Comparison of ENCODE assay signal across 12 cellular contexts in the genomic region with DNA sequence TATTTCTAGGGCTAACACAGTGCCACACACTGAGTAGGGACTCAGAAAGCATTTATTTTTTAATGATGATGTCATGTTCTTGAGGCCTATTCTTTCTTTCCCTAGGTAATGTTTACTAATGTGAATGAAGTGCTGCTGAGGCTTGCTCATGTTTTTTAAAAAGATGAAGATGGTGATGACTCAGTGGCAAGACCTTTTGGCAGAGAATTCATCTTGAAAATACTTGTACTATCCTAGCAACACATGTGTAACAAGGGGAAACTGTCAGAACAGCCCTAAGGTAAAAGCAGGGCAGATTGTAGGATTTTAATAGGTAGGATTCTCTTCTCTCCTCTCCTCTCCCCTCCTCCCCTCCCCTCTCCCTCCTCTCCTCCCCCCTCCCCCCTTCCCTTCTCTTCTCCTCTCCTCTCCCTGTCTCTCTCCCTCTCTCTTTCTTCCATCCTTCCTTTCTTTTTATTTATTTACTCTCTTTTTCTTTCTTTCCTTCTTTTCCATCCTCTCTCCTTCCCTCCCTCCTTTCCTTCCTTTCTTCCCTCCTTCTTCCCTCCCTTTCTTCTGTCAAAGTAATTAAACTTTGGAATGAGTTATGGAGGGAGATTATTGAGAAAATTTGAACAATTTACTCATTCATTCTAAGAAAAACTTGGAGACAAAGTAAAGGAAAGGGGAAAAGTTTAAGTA.
DNase-seq lines count a peak whose midpoint lies in the region; ATAC-seq and TF ChIP-seq lines count a peak whose summit lies in the region.
"Had no signal": no experiment of that assay in that cellular context is flagged by ENCODE, and none has a peak within 500 bp of the region (broad histone marks: within the 10 kb centered on the region; RNA-seq: fewer than 3 reads in every experiment).

No MANE protein-coding gene starts in this region.

- no peaks in the 10 kb centered on the region for H3K79me2 ChIP-seq in DOHH2 (ENCODE audit: control insufficient read depth, low read length)

- H3K4me1 ChIP-seq in DOHH2 (ENCODE audit: control insufficient read depth, low read length) (peaks cover 41% of the 10 kb centered on the region), rectal smooth muscle tissue (ENCODE audit: control insufficient read depth, insufficient read depth, low read length) (no peaks in the 10 kb centered on the region)
- H3K4me1 ChIP-seq: body of pancreas had no signal

- H3F3A ChIP-seq in DOHH2 (ENCODE audit: control insufficient read depth, insufficient read depth): no peaks in the 10 kb centered on the region

- H3K27ac Mint-ChIP-seq in endothelial cell (ENCODE audit: unreplicated experiment): peak overlapping the region; percentile 22

- no peak overlapping the region for H3K9ac ChIP-seq in rectal smooth muscle tissue (ENCODE audit: low read length)

- peaks cover 9% of the 10 kb centered on the region for H3K9me3 Mint-ChIP-seq in endothelial cell (ENCODE audit: unreplicated experiment)

- peak; percentile 12 for DNase-seq in MG63
- DNase-seq in endothelial cell (ENCODE audit: low spot score): no peak
- no peak for DNase-seq in NCI-H1105 (lab: John Stamatoyannopoulos, UW)
- DNase-seq: body of pancreas, heart left ventricle, midbrain, NCI-H2171 treated with DMSO at 0.1 percent for 48 hours had no signal

- H3K9me3 ChIP-seq in DOHH2 (ENCODE audit: control insufficient read depth, insufficient read depth, low read length) (no peaks in the 10 kb centered on the region), MG63 (peaks cover 6% of the 10 kb centered on the region; the same call in 1 of the 2 replicates)
- H3K9me3 ChIP-seq: body of pancreas had no signal

- ATAC-seq in GM21717 (IDR thresholded peaks at IDR 0.05; ENCODE audit: unreplicated experiment): no peak
- no peak for ATAC-seq in HG03439 (IDR thresholded peaks at IDR 0.05; ENCODE audit: unreplicated experiment)
- ATAC-seq in HG03097 (IDR thresholded peaks at IDR 0.05; ENCODE audit: low FRiP score, unreplicated experiment): no peak
- ATAC-seq: body of pancreas had no signal

- H4K20me1 ChIP-seq in DOHH2 (ENCODE audit: control insufficient read depth, insufficient read depth, low read depth, low read length): no peaks in the 10 kb centered on the region

- H3K9me2 ChIP-seq in DOHH2 (replicated peaks; ENCODE audit: control insufficient read depth, low read length): no peaks in the 10 kb centered on the region

- no peaks in the 10 kb centered on the region for H3K27me3 ChIP-seq in DOHH2 (ENCODE audit: control insufficient read depth, low read length)
- no peaks in the 10 kb centered on the region for H3K27me3 ChIP-seq in MG63
- H3K27me3 ChIP-seq in rectal smooth muscle tissue (ENCODE audit: control insufficient read depth, insufficient read depth, low read length): no peaks in the 10 kb centered on the region
- H3K27me3 ChIP-seq: body of pancreas, heart left ventricle had no signal

- peaks cover 2% of the 10 kb centered on the region for H3K27me3 Mint-ChIP-seq in endothelial cell (ENCODE audit: unreplicated experiment)

- peaks cover 35% of the 10 kb centered on the region for H3K4me1 Mint-ChIP-seq in endothelial cell (ENCODE audit: unreplicated experiment)

- no peaks in the 10 kb centered on the region for H3K36me3 ChIP-seq in DOHH2 (ENCODE audit: control insufficient read depth, low read length)
- H3K36me3 ChIP-seq in MG63: no peaks in the 10 kb centered on the region
- H3K36me3 ChIP-seq in rectal smooth muscle tissue (ENCODE audit: control insufficient read depth, insufficient read depth, low read length): no peaks in the 10 kb centered on the region
- H3K36me3 ChIP-seq: heart left ventricle had no signal

- no peak overlapping the region for H3K4me3 Mint-ChIP-seq in endothelial cell (ENCODE audit: unreplicated experiment)

- peak overlapping the region; percentile 4; the same call in 1 of the 2 replicates for H3K4me2 ChIP-seq in DOHH2 (ENCODE audit: low read length)

- peaks cover 11% of the 10 kb centered on the region for H3K36me3 Mint-ChIP-seq in endothelial cell (ENCODE audit: low read depth, unreplicated experiment)

- H3K27ac ChIP-seq in DOHH2 (ENCODE audit: low read depth, low read length) (no peak overlapping the region), rectal smooth muscle tissue (ENCODE audit: low read depth, low read length) (peak overlapping the region; percentile 20)
- H3K27ac ChIP-seq: body of pancreas, heart left ventricle had no signal

- no peak overlapping the region for H3K4me3 ChIP-seq in DOHH2 (ENCODE audit: low read length)
- H3K4me3 ChIP-seq in MG63: no peak overlapping the region
- H3K4me3 ChIP-seq in rectal smooth muscle tissue (ENCODE audit: low read length): no peak overlapping the region
- H3K4me3 ChIP-seq: body of pancreas, heart left ventricle had no signal

- TF ChIP-seq CTCF in DOHH2 (IDR thresholded peaks at IDR 0.05; ENCODE audit: low read depth, low read length, poor library complexity, severe bottlenecking) (no peak), endothelial cell (IDR thresholded peaks at IDR 0.05; ENCODE audit: unreplicated experiment) (no peak)
